ENCODE assay signal across 19 cellular contexts in the genomic region with DNA sequence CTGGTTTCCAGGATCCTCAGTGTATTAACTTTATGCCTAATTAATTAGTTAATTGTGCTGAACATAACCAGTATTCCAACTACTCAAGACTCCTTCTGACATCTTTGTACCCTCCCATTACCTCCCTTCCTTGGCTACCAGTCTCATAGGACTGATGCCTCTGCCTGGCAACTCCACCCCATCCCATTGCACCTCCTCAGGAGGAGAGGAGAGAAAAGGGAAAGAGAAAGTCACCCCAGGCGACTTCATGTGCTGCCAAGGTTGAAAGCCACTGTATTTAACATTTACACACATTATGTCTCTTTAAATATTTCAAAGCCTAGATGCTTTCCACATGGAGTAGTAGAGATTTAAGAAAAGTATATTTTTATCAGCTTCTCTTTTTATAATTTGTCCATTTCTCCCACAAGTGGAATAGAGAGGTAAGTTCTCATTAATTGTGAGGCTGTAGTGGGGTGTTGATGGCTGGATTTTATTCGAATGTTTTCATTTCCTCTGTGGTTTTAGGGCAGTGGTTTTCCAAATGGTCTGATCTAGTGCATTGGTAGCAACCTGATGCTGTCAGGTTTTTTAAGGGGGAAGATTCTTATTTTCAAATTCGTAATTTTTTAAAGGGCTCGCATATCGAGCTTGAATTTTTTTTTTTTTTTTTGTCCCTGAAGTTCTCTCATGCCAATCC.
A peak's percentile ranks its signal among the peaks of the same experiment; 100 is the strongest.
DNase-seq lines count a peak whose midpoint lies in the region; ATAC-seq, FAIRE-seq and TF ChIP-seq lines count a peak whose summit lies in the region.
"Had no signal": no experiment of that assay in that cellular context is flagged by ENCODE, and none has a peak within 500 bp of the region (broad histone marks: within the 10 kb centered on the region; RNA-seq: fewer than 3 reads in every experiment).

No MANE protein-coding gene starts in this region.

- POLR2A ChIA-PET in A549 (lab: Yijun Ruan, JAX) = interaction anchor here (0.6 to 1.5 kb wide), 3 partner anchors 20 to 143 kb away, joined by 3 to 6 read pairs (median 5); no protein-coding TSS in a partner anchor

- H3K4me3 ChIP-seq in A549 (peak overlapping the region; percentile 13; the same call in 1 of the 3 replicates), adipocyte (ENCODE audit: low read length) (peak overlapping the region; percentile 51)
- H3K4me3 ChIP-seq: colonic mucosa, heart left ventricle, mucosa of descending colon, pancreas had no signal

- TF ChIP-seq POLR2A in A549 (IDR thresholded peaks at IDR 0.05; ENCODE audit: low read length) = no peak

- H3K4me2 ChIP-seq in A549 = peak overlapping the region; percentile 80

- TF ChIP-seq RAD21 in A549 (conservative IDR thresholded peaks at IDR 0.05 in 1 of 2, IDR thresholded peaks at IDR 0.05 in 1 of 2) = no peak

- TF ChIP-seq CTCF in A549 (IDR thresholded peaks at IDR 0.05) = no peak

- no peaks in the 10 kb centered on the region for H3K27me3 ChIP-seq in adipocyte (replicated peaks; ENCODE audit: control insufficient read depth, insufficient read depth, low read length)
- H3K27me3 ChIP-seq: colonic mucosa, heart left ventricle, pancreas had no signal

- H3K27ac ChIP-seq in A549 = peak overlapping the region; percentile 81
- H3K27ac ChIP-seq: colonic mucosa, WERI-Rb-1 had no signal

- peaks cover 34% of the 10 kb centered on the region for H3K4me1 ChIP-seq in A549
- H3K4me1 ChIP-seq in adipocyte (ENCODE audit: control insufficient read depth, insufficient read depth, low read length) = peaks cover 43% of the 10 kb centered on the region
- H3K4me1 ChIP-seq: colonic mucosa, pancreas had no signal

- 39% methylated on average over 5 of the region's 5 CpGs for WGBS in A549 (ENCODE audit: missing lambda C conversion rate)

- H3K9ac ChIP-seq in adipocyte (ENCODE audit: low read length) = peak overlapping the region; percentile 35

- CTCF ChIA-PET in A549 (lab: Yijun Ruan, JAX) = interaction anchor here (1.0 to 1.3 kb wide), 2 partner anchors 18 to 20 kb away, joined by 5 to 6 read pairs; no protein-coding TSS in a partner anchor

- ATAC-seq in A549 (peak; percentile 67 to 70; a peak in 5 of 6 replicates), GM18907 (IDR thresholded peaks at IDR 0.05; ENCODE audit: unreplicated experiment) (no peak), HG03108 (IDR thresholded peaks at IDR 0.05; ENCODE audit: unreplicated experiment) (no peak)
- ATAC-seq: left colon; mucosa of descending colon; stimulated activated memory B cell treated with anti-CD40 and anti-IgM and Interleukin-4, amounts not matched to agents 10 μg/mL and 1 μg/mL and 100 μg/mL, for 72 hours had no signal

- no peaks in the 10 kb centered on the region for H3K36me3 ChIP-seq in adipocyte (ENCODE audit: control insufficient read depth, insufficient read depth, low read length, severe bottlenecking)
- H3K36me3 ChIP-seq: colonic mucosa, heart left ventricle, pancreas, WERI-Rb-1 had no signal

- H3K9me3 ChIP-seq in A549 (peaks cover 28% of the 10 kb centered on the region), adipocyte (ENCODE audit: control insufficient read depth, low read length) (peaks cover 11% of the 10 kb centered on the region)
- H3K9me3 ChIP-seq: colonic mucosa, mucosa of descending colon, pancreas had no signal

- no peak for FAIRE-seq in A549 (lab: Jason Lieb, UNC)
- FAIRE-seq: pancreas, small intestine had no signal

- DNase-seq in A549 (ENCODE audit: low read depth in 1 of 2, low spot score in 1 of 2) (no peak), HT1080 (ENCODE audit: low read depth) (peak; percentile 70), adipocyte (ENCODE audit: low read depth) (peak; percentile 46), glomerular visceral epithelial cell (ENCODE audit: extremely low spot score) (peak; percentile 56), cortex of kidney (lab: John Stamatoyannopoulos, UW) (no peak), NCI-H345 treated with DMSO at 0.1 percent for 48 hours (lab: John Stamatoyannopoulos, UW; ENCODE audit: unreplicated experiment) (no peak)
- DNase-seq: activated CD8-positive, alpha-beta memory T cell treated with anti-CD3 and anti-CD28 coated beads for 24 hours; colonic mucosa; GF-D8; heart left ventricle; left colon; mucosa of descending colon; pancreas; small intestine; trophoblast cell; WERI-Rb-1 had no signal

- no peak for TF ChIP-seq EP300 in A549 (IDR thresholded peaks at IDR 0.05)

TF ChIP-seq in A549, 52 proteins besides CTCF, POLR2A, EP300 and RAD21:
- TF ChIP-seq HOXA7 (CRISPR knock-in tag; IDR thresholded peaks at IDR 0.05) (no peak), TP53 (CRISPR knock-in tag; IDR thresholded peaks at IDR 0.05) (no peak), GATA3 (IDR thresholded peaks at IDR 0.05; ENCODE audit: borderline replicate concordance) (no peak), CHD2 (IDR thresholded peaks at IDR 0.05; ENCODE audit: low read length, partially characterized antibody) (no peak), ZFP36 (IDR thresholded peaks at IDR 0.05; ENCODE audit: borderline replicate concordance, partially characterized antibody) (no peak), ZNF302 (CRISPR knock-in tag; IDR thresholded peaks at IDR 0.05) (no peak)
TF ChIP-seq in A549: peak in this region for 0.

Comparison
In these comparisons a context has a peak if more than half of its experiments do, and no peak if none do; other contexts are left out.
1. ATAC-seq: peak in A549 (2 of 2); none in GM18907 (single experiment) and HG03108 (single experiment).
2. DNase-seq: peak in HT1080 (single experiment), adipocyte (single experiment) and glomerular visceral epithelial cell (single experiment); none in A549 (0 of 2), cortex of kidney (single experiment) and NCI-H345 treated with DMSO at 0.1 percent for 48 hours (single experiment).